Comparison of ENCODE assay signal across 8 cellular contexts in genomic region chr12:54173066-54173726, GRCh38. TPM values are rescaled to one million over a fixed set of nuclear protein-coding genes. Genes with fewer than 3 reads are reported as not detected.
DNase-seq lines count a peak whose midpoint lies in the region; ATAC-seq, FAIRE-seq and TF ChIP-seq lines count a peak whose summit lies in the region.

No MANE protein-coding gene starts in this region.

- FAIRE-seq in HepG2 (lab: Jason Lieb, UNC): no peak

- TF ChIP-seq CTCF in HL-60 (IDR thresholded peaks at IDR 0.05; ENCODE audit: insufficient read depth, low read length) (no peak), HepG2 (CRISPR knock-in tag; IDR thresholded peaks at IDR 0.05) (no peak)

- H3K4me1 ChIP-seq in HepG2 (ENCODE audit: insufficient read depth, low read length) (peaks cover 13% of the 10 kb centered on the region), stomach smooth muscle (ENCODE audit: control insufficient read depth, insufficient read depth, low read length) (peaks cover 18% of the 10 kb centered on the region)

- H3K36me3 ChIP-seq in HepG2 (replicated peaks in 1 of 2; ENCODE audit: control insufficient read depth in 1 of 2, insufficient read depth in 2 of 2, low read length in 2 of 2) (no peaks in the 10 kb centered on the region), stomach smooth muscle (ENCODE audit: control insufficient read depth in 2 of 2, insufficient read depth in 2 of 2, low read length in 2 of 2) (no peaks in the 10 kb centered on the region)

- H3K27ac ChIP-seq in HL-60 (replicated peaks) (no peak overlapping the region), HepG2 (ENCODE audit: extremely low read length, insufficient read depth, low read length) (no peak overlapping the region), stomach smooth muscle (ENCODE audit: low read length) (no peak overlapping the region)

- in situ Hi-C loops in HepG2 (cut with HindIII; ENCODE audit: extremely low pct_ligation_motif_present, low pct_unique_long_range_greater_than_20kb): no loop called here

- ATAC-seq in HepG2: peak; percentile 68
- ATAC-seq in GM19463 (IDR thresholded peaks at IDR 0.05; ENCODE audit: unreplicated experiment): no peak

- H3K4me3 ChIP-seq in HL-60 (replicated peaks; ENCODE audit: insufficient read depth, low read length) (peak overlapping the region; percentile 14), HepG2 (replicated peaks in 1 of 3; ENCODE audit: insufficient read depth in 1 of 3, low read depth in 2 of 3, low read length in 3 of 3) (peak overlapping the region in 2 of 3 experiments; percentile 4 to 66; a peak in 2 of 6 replicates), stomach smooth muscle (ENCODE audit: low read length in 2 of 2) (peak overlapping the region; percentile 64 to 75)

- peak overlapping the region; percentile 72 for H3K4me2 ChIP-seq in HepG2 (ENCODE audit: low read depth, low read length)

- TF ChIP-seq EP300 in HepG2 (IDR thresholded peaks at IDR 0.05; ENCODE audit: low read depth in 2 of 2, low read length in 2 of 2): no peak
- no peak for TF ChIP-seq EP300 in HepG2 (CRISPR knock-in tag; IDR thresholded peaks at IDR 0.05; ENCODE audit: borderline replicate concordance)

- no peak overlapping the region for H3K9ac ChIP-seq in HepG2 (ENCODE audit: insufficient read depth, low read depth, low read length)
- H3K9ac ChIP-seq in stomach smooth muscle (ENCODE audit: low read length in 2 of 2): peak overlapping the region in 1 of 2 donors; percentile 60

- TF ChIP-seq POLR2A in HepG2 (IDR thresholded peaks at IDR 0.05; ENCODE audit: insufficient read depth in 1 of 2, low read depth in 2 of 2, low read length in 2 of 2): no peak

- BruUV-seq in HepG2 (replicated peaks; lab: Mats Ljungman, UMichigan): no TSS peak

- CTCF ChIA-PET in HepG2 (lab: Yijun Ruan, JAX; ENCODE audit: low intra/inter-chr PET ratio, low total read pairs): no interaction called here

- H3K27me3 ChIP-seq in HL-60 (ENCODE audit: insufficient read depth, poor library complexity, severe bottlenecking) (peaks cover 30% of the 10 kb centered on the region), HepG2 (ENCODE audit: control insufficient read depth in 1 of 2, insufficient read depth in 2 of 2, low read length in 2 of 2) (peaks cover 1 to 35% of the 10 kb centered on the region in 2 experiments; a peak in 4 of 5 replicates), stomach smooth muscle (ENCODE audit: control insufficient read depth in 1 of 2, insufficient read depth in 2 of 2, low read length in 2 of 2) (peaks cover 14 to 19% of the 10 kb centered on the region in 2 donors)

- WGBS in HepG2 (ENCODE audit: low lambda C conversion rate): 10% methylated on average over 25 of the region's 60 CpGs

- no peak for TF ChIP-seq RAD21 in HepG2 (CRISPR knock-in tag; IDR thresholded peaks at IDR 0.05)

- no peaks in the 10 kb centered on the region for H3K79me2 ChIP-seq in HepG2 (ENCODE audit: insufficient read depth, low read length)

- no peaks in the 10 kb centered on the region for H3K9me3 ChIP-seq in HepG2 (ENCODE audit: low read length)
- no peaks in the 10 kb centered on the region for H3K9me3 ChIP-seq in stomach smooth muscle (ENCODE audit: control insufficient read depth in 2 of 2, low read length in 2 of 2)

- H4K20me1 ChIP-seq in HepG2 (ENCODE audit: insufficient read depth, low read length): no peaks in the 10 kb centered on the region

- DNase-seq in AG08395 (ENCODE audit: low spot score): peak; percentile 45
- peak in 1 of 2 experiments; percentile 15 for DNase-seq in HL-60 (ENCODE audit: low read depth in 1 of 2, low spot score in 1 of 2)
- peak; percentile 76 for DNase-seq in SK-N-DZ (ENCODE audit: low spot score)
- DNase-seq in cerebellar cortex (ENCODE audit: low spot score): peak; percentile 53
- DNase-seq in HepG2 (ENCODE audit: low spot score): no peak
- no peak for DNase-seq in NCI-H1436 (lab: John Stamatoyannopoulos, UW)

- H2AFZ ChIP-seq in HepG2 (ENCODE audit: low read length): no peak overlapping the region

- POLR2A ChIA-PET in HepG2 (lab: Yijun Ruan, JAX): no interaction called here

- intact Hi-C loops in HepG2 (cut with micrococcal nuclease; ENCODE audit: unreplicated experiment): no loop called here

TF ChIP-seq in HepG2, 621 proteins besides CTCF, POLR2A, EP300 and RAD21 (continues in another document):
- TF ChIP-seq ZFYVE20 (CRISPR knock-in tag; IDR thresholded peaks at IDR 0.05; ENCODE audit: borderline replicate concordance, low read depth) (no peak), ZNF275 (CRISPR knock-in tag; IDR thresholded peaks at IDR 0.05; ENCODE audit: borderline replicate concordance) (no peak)
- TF ChIP-seq, protein P1, sequence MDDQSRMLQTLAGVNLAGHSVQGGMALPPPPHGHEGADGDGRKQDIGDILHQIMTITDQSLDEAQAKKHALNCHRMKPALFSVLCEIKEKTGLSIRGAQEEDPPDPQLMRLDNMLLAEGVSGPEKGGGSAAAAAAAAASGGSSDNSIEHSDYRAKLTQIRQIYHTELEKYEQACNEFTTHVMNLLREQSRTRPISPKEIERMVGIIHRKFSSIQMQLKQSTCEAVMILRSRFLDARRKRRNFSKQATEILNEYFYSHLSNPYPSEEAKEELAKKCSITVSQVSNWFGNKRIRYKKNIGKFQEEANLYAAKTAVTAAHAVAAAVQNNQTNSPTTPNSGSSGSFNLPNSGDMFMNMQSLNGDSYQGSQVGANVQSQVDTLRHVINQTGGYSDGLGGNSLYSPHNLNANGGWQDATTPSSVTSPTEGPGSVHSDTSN (CRISPR knock-in tag; IDR thresholded peaks at IDR 0.05; ENCODE audit: borderline replicate concordance): no peak

RNA-seq across cellular contexts. Expression of gene SMUG1, which starts 15.6 kb away (rescaled TPM):
- polyA plus RNA-seq in SK-N-DZ (2014; cell fraction: cytosol; rRNA removed): 95.4 and 103 TPM in 2 replicates
- polyA plus RNA-seq in SK-N-DZ (2014; cell fraction: nucleus; rRNA removed): 44.5 and 62.6 TPM in 2 replicates
- 35.6 and 36.9 TPM in 2 replicates for total RNA-seq in HepG2 (2016; rRNA removed; fragmentation: Illumina TruSeq; extraction: Trizol)
- total RNA-seq in HepG2 (2016; cell fraction: cytosol; rRNA removed; fragmentation: Illumina TruSeq; extraction: Trizol; ENCODE audit: low read depth): 47.1 and 69.5 TPM in 2 replicates
- total RNA-seq in HepG2 (2016; cell fraction: insoluble cytoplasmic fraction; rRNA removed; fragmentation: Illumina TruSeq; extraction: Trizol): 33.2 and 38.5 TPM in 2 replicates
- 50.2 and 62.2 TPM in 2 replicates for total RNA-seq in HepG2 (2016; cell fraction: membrane; rRNA removed; fragmentation: Illumina TruSeq; extraction: Trizol)
- 19.8 and 23.2 TPM in 2 replicates for total RNA-seq in HepG2 (2016; cell fraction: nucleus; rRNA removed; fragmentation: Illumina TruSeq; extraction: Trizol)
- 31.9 and 36.1 TPM in 2 replicates for polyA plus RNA-seq in HepG2 (2011; rRNA removed)
- polyA plus RNA-seq in HepG2 (2011; cell fraction: cytosol; rRNA removed): 28.5 and 39.2 TPM in 2 replicates
- polyA plus RNA-seq in HepG2 (2011; cell fraction: nucleus; rRNA removed): 27.2 and 35.2 TPM in 2 replicates
- polyA plus RNA-seq in HepG2 (2012): 19.2 and 20.4 TPM in 2 replicates
- 48.5 and 64.8 TPM in 2 replicates for polyA plus RNA-seq in HepG2 (2016; cell fraction: cytosol; fragmentation: Illumina TruSeq; extraction: Trizol; ENCODE audit: low read depth)
- polyA plus RNA-seq in HepG2 (2016; cell fraction: insoluble cytoplasmic fraction; fragmentation: Illumina TruSeq; extraction: Trizol; ENCODE audit: low read depth): 32.5 and 38.2 TPM in 2 replicates
- polyA plus RNA-seq in HepG2 (2016; cell fraction: membrane; fragmentation: Illumina TruSeq; extraction: Trizol; ENCODE audit: low read depth): 43.2 and 48.1 TPM in 2 replicates
- 35.0 and 38.8 TPM in 2 replicates for polyA plus RNA-seq in HepG2 (2016; cell fraction: nucleus; fragmentation: Illumina TruSeq; extraction: Trizol; ENCODE audit: insufficient read depth, low read depth)
- 30.8 and 73.6 TPM in 2 replicates for polyA minus RNA-seq in HepG2 (2011; rRNA and poly(A)+ RNA removed; ENCODE audit: low replicate concordance)
- 7.7 TPM in 2 replicates for polyA minus RNA-seq in HepG2 (2011; cell fraction: cytosol; rRNA and poly(A)+ RNA removed)
- 22.7 and 32.0 TPM in 2 replicates for polyA minus RNA-seq in HepG2 (2011; cell fraction: nucleus; rRNA and poly(A)+ RNA removed)

Comparison
In these comparisons a context has a peak if more than half of its experiments do, and no peak if none do; other contexts are left out.
1. DNase-seq: peak in AG08395 (single experiment), SK-N-DZ (single experiment) and cerebellar cortex (single experiment); none in HepG2 (single experiment) and NCI-H1436 (single experiment).
2. H3K4me3 ChIP-seq: peak in every context shown above with its lines; median percentile 70 in stomach smooth muscle; 35 in HepG2; 14 in HL-60.